Comparison of ENCODE assay signal across 1 cellular context in genomic region chr11:74739546-74740270, GRCh38.
TF ChIP-seq lines count a peak whose summit lies in the region.

No MANE protein-coding gene starts in this region.

TF ChIP-seq in HepG2, 621 proteins besides CTCF, POLR2A, EP300 and RAD21 (continued from another document and continues in another):
- TF ChIP-seq MBNL3 (CRISPR knock-in tag; conservative IDR thresholded peaks at IDR 0.05) (no peak), SNRNP70 (IDR thresholded peaks at IDR 0.05; ENCODE audit: low read depth, low read length) (no peak), NFYC (CRISPR knock-in tag; IDR thresholded peaks at IDR 0.05) (no peak), ZMYM4 (CRISPR knock-in tag; IDR thresholded peaks at IDR 0.05) (no peak), ZNF280B (CRISPR knock-in tag; IDR thresholded peaks at IDR 0.05; ENCODE audit: borderline replicate concordance) (no peak), ZNF891 (CRISPR knock-in tag; IDR thresholded peaks at IDR 0.05) (no peak), ZNF224 (CRISPR knock-in tag; IDR thresholded peaks at IDR 0.05) (no peak), SAP130 (CRISPR knock-in tag; IDR thresholded peaks at IDR 0.05; ENCODE audit: low read depth) (no peak), AKNA (CRISPR knock-in tag; IDR thresholded peaks at IDR 0.05; ENCODE audit: borderline replicate concordance) (no peak), ZNF543 (CRISPR knock-in tag; IDR thresholded peaks at IDR 0.05) (no peak), GTF2F1 (IDR thresholded peaks at IDR 0.05; ENCODE audit: low read length) (no peak), THAP11 (CRISPR knock-in tag; IDR thresholded peaks at IDR 0.05) (0 out of 2 replicates have a peak, but pooled peaks have one; percentile 39), GATAD1 (CRISPR knock-in tag; IDR thresholded peaks at IDR 0.05) (peak; percentile 12; the same call in 1 of the 2 replicates), BCL6 (CRISPR knock-in tag; IDR thresholded peaks at IDR 0.05) (no peak), ZSCAN22 (CRISPR knock-in tag; IDR thresholded peaks at IDR 0.05) (no peak), STAG1 (CRISPR knock-in tag; IDR thresholded peaks at IDR 0.05) (peak; percentile 80), ZBTB42 (CRISPR knock-in tag; IDR thresholded peaks at IDR 0.05) (no peak), FOXA1 (IDR thresholded peaks at IDR 0.05) (no peak), FOXA1 (CRISPR knock-in tag; IDR thresholded peaks at IDR 0.05) (peak; percentile 90), TOE1 (CRISPR knock-in tag; IDR thresholded peaks at IDR 0.05) (no peak), TOPORS (CRISPR knock-in tag; IDR thresholded peaks at IDR 0.05) (no peak), RXRA (CRISPR knock-in tag; IDR thresholded peaks at IDR 0.05) (no peak), CBFB (CRISPR knock-in tag; IDR thresholded peaks at IDR 0.05) (no peak), SCMH1 (CRISPR knock-in tag; IDR thresholded peaks at IDR 0.05; ENCODE audit: borderline replicate concordance) (no peak), ARID5B (CRISPR knock-in tag; IDR thresholded peaks at IDR 0.05) (peak; percentile 8; the same call in 1 of the 2 replicates), ZBTB10 (CRISPR knock-in tag; IDR thresholded peaks at IDR 0.05; ENCODE audit: borderline replicate concordance) (no peak), NRL (CRISPR knock-in tag; IDR thresholded peaks at IDR 0.05; ENCODE audit: borderline replicate concordance) (no peak), DBP (CRISPR knock-in tag; IDR thresholded peaks at IDR 0.05; ENCODE audit: not compliant biosample characterization) (no peak), CHD2 (IDR thresholded peaks at IDR 0.05; ENCODE audit: low read depth, low read length) (no peak), ZKSCAN8 (CRISPR knock-in tag; IDR thresholded peaks at IDR 0.05; ENCODE audit: borderline replicate concordance) (no peak), NBN (conservative IDR thresholded peaks at IDR 0.05) (no peak), ZNF614 (CRISPR knock-in tag; IDR thresholded peaks at IDR 0.05; ENCODE audit: borderline replicate concordance) (no peak), KDM2A (CRISPR knock-in tag; IDR thresholded peaks at IDR 0.05; ENCODE audit: borderline replicate concordance, low read depth) (0 out of 2 replicates have a peak, but pooled peaks have one; percentile 21), CREB1 (IDR thresholded peaks at IDR 0.05) (no peak), CREB1 (CRISPR knock-in tag; IDR thresholded peaks at IDR 0.05) (peak; percentile 30; the same call in 1 of the 2 replicates)
- TF ChIP-seq, protein P1, sequence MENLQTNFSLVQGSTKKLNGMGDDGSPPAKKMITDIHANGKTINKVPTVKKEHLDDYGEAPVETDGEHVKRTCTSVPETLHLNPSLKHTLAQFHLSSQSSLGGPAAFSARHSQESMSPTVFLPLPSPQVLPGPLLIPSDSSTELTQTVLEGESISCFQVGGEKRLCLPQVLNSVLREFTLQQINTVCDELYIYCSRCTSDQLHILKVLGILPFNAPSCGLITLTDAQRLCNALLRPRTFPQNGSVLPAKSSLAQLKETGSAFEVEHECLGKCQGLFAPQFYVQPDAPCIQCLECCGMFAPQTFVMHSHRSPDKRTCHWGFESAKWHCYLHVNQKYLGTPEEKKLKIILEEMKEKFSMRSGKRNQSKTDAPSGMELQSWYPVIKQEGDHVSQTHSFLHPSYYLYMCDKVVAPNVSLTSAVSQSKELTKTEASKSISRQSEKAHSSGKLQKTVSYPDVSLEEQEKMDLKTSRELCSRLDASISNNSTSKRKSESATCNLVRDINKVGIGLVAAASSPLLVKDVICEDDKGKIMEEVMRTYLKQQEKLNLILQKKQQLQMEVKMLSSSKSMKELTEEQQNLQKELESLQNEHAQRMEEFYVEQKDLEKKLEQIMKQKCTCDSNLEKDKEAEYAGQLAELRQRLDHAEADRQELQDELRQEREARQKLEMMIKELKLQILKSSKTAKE (CRISPR knock-in tag; IDR thresholded peaks at IDR 0.05; ENCODE audit: borderline replicate concordance): no peak
- TF ChIP-seq, protein P2, sequence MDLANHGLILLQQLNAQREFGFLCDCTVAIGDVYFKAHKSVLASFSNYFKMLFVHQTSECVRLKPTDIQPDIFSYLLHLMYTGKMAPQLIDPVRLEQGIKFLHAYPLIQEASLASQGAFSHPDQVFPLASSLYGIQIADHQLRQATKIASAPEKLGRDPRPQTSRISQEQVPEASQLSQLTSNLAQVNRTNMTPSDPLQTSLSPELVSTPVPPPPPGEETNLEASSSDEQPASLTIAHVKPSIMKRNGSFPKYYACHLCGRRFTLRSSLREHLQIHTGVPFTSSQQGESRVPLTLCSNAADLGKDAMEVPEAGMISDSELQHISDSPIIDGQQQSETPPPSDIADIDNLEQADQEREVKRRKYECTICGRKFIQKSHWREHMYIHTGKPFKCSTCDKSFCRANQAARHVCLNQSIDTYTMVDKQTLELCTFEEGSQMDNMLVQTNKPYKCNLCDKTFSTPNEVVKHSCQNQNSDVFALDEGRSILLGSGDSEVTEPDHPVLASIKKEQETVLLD (CRISPR knock-in tag; IDR thresholded peaks at IDR 0.05; ENCODE audit: low read depth): no peak
- TF ChIP-seq, protein P3, sequence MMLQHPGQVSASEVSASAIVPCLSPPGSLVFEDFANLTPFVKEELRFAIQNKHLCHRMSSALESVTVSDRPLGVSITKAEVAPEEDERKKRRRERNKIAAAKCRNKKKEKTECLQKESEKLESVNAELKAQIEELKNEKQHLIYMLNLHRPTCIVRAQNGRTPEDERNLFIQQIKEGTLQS (CRISPR knock-in tag; IDR thresholded peaks at IDR 0.05): no peak
- TF ChIP-seq, protein P4, sequence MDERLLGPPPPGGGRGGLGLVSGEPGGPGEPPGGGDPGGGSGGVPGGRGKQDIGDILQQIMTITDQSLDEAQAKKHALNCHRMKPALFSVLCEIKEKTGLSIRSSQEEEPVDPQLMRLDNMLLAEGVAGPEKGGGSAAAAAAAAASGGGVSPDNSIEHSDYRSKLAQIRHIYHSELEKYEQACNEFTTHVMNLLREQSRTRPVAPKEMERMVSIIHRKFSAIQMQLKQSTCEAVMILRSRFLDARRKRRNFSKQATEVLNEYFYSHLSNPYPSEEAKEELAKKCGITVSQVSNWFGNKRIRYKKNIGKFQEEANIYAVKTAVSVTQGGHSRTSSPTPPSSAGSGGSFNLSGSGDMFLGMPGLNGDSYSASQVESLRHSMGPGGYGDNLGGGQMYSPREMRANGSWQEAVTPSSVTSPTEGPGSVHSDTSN (CRISPR knock-in tag; IDR thresholded peaks at IDR 0.05): no peak
- TF ChIP-seq, protein P5, sequence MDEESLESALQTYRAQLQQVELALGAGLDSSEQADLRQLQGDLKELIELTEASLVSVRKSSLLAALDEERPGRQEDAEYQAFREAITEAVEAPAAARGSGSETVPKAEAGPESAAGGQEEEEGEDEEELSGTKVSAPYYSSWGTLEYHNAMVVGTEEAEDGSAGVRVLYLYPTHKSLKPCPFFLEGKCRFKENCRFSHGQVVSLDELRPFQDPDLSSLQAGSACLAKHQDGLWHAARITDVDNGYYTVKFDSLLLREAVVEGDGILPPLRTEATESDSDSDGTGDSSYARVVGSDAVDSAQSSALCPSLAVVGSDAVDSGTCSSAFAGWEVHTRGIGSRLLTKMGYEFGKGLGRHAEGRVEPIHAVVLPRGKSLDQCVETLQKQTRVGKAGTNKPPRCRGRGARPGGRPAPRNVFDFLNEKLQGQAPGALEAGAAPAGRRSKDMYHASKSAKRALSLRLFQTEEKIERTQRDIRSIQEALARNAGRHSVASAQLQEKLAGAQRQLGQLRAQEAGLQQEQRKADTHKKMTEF (CRISPR knock-in tag; IDR thresholded peaks at IDR 0.05): no peak
